In genomic region chr1:168081373-168082007, GRCh38 we compare ENCODE assay signal across 1 cellular context.
TF ChIP-seq lines count a peak whose summit lies in the region.

No MANE protein-coding gene starts in this region.

TF ChIP-seq in WTC11, 78 proteins besides CTCF, POLR2A, EP300 and RAD21 (continued from another document):
- TF ChIP-seq ARID4B (CRISPR knock-in tag; IDR thresholded peaks at IDR 0.05; ENCODE audit: borderline replicate concordance) (no peak), ZNF219 (CRISPR knock-in tag; IDR thresholded peaks at IDR 0.05; ENCODE audit: borderline replicate concordance) (no peak), SOX15 (CRISPR knock-in tag; IDR thresholded peaks at IDR 0.05) (no peak)
